ENCODE assay signal across 2 cellular contexts in the genomic region with DNA sequence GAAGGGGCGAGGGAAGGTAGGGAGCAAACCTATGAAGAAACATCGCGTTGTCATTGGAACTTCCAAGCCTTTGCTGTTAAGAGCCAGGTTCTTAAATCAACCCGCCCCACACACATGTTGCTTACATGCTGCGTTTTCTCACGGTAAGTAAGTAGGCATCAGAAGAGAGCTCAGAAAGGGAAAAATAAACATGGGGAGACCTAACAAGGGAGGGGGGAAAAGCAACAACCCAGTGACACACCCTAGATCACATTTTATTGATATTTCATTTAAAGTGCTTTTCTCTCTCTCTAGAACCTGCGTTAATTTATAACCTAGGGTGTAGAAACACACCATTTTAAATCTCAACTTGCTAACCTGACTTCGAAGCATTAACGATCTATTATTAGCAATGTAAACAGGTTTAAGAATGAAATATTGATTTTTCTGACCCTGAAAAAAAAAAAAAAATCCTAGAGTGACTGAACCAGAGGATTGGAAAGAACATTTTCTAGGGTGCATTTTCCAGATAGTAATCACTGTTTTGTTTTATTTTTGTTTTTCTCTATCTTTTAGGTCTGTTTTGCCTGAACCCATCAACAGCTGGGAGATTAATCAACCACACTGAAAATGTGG.
A peak's percentile ranks its signal among the peaks of the same experiment; 100 is the strongest.
TF ChIP-seq lines count a peak whose summit lies in the region.

No MANE protein-coding gene starts in this region.

TF ChIP-seq in HEK293, 187 proteins besides CTCF, POLR2A, EP300 and RAD21 (continues in another document):
- 0 out of 2 replicates have a peak, but pooled peaks have one; percentile 23 for TF ChIP-seq SP2 (tag by site-specific recombination; IDR thresholded peaks at IDR 0.05)
- TF ChIP-seq ZNF629 (tag by site-specific recombination; IDR thresholded peaks at IDR 0.05): 0 out of 2 replicates have a peak, but pooled peaks have one; percentile 35
- 0 out of 2 replicates have a peak, but pooled peaks have one; percentile 36 for TF ChIP-seq KLF17 (tag by site-specific recombination; IDR thresholded peaks at IDR 0.05)
- TF ChIP-seq KLF1 (tag by site-specific recombination; IDR thresholded peaks at IDR 0.05): peak; percentile 45
- TF ChIP-seq ZNF24 (tag by site-specific recombination; IDR thresholded peaks at IDR 0.05): 0 out of 2 replicates have a peak, but pooled peaks have one; percentile 2
- no peak for TF ChIP-seq ZBTB10 (tag by site-specific recombination; IDR thresholded peaks at IDR 0.05)
- TF ChIP-seq PRDM6 (tag by site-specific recombination; IDR thresholded peaks at IDR 0.05): peak; percentile 27
- no peak for TF ChIP-seq SETDB1 (IDR thresholded peaks at IDR 0.05; ENCODE audit: insufficient read length, low read length)
- peak; percentile 82; the same call in 1 of the 2 replicates for TF ChIP-seq SCRT1 (tag by site-specific recombination; IDR thresholded peaks at IDR 0.05; ENCODE audit: borderline replicate concordance)
- no peak for TF ChIP-seq ATF2 (tag by site-specific recombination; IDR thresholded peaks at IDR 0.05; ENCODE audit: low read depth)
- TF ChIP-seq ZNF624 (tag by site-specific recombination; IDR thresholded peaks at IDR 0.05): no peak
- no peak for TF ChIP-seq ZNF555 (tag by site-specific recombination; conservative IDR thresholded peaks at IDR 0.05)
- TF ChIP-seq ZNF768 (tag by site-specific recombination; IDR thresholded peaks at IDR 0.05): no peak
- no peak for TF ChIP-seq ZNF155 (tag by site-specific recombination; IDR thresholded peaks at IDR 0.05)
- TF ChIP-seq SP7 (tag by site-specific recombination; IDR thresholded peaks at IDR 0.05): peak; percentile 23; the same call in 1 of the 2 replicates

TF ChIP-seq in H1, 55 proteins besides CTCF, POLR2A, EP300 and RAD21:
- TF ChIP-seq RNF2 (IDR thresholded peaks at IDR 0.05; ENCODE audit: borderline replicate concordance, low read depth, low read length, missing control alignments, poor library complexity, severe bottlenecking) (peak; percentile 87), SIX5 (IDR thresholded peaks at IDR 0.05; ENCODE audit: low read depth, low read length) (no peak), SIN3A (conservative IDR thresholded peaks at IDR 0.05 in 1 of 2, IDR thresholded peaks at IDR 0.05 in 1 of 2; ENCODE audit: low read depth in 1 of 2, low read length in 2 of 2) (no peak), MAFK (IDR thresholded peaks at IDR 0.05; ENCODE audit: low read depth, low read length) (no peak)
